26 cellular contexts compared by ENCODE assay signal in the genomic region with DNA sequence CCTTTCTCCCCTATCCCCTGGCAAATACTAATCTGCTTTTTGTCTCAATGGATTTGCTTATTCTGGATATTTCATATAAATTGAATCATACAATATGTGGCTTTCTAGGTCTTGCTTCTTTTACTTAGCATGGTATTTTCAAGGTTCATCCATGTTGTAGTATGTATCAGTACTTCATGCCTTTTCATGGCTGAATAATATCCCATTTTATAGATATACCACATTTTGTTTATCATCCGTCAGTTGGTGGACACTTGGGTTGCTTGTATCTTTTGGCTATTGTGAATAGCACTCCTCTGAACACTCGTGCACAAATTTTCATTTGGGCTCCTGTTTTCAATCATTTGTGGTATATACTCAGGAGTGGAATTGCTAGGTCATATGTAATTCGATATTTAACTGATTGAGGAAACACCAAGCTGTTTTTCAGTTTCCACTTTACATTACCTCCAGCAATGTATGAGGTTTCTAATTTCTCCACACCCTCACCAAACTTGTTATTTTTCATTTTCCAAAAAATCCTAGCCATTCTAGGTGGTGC. TPM values are rescaled to one million over a fixed set of nuclear protein-coding genes. Genes with fewer than 3 reads are reported as not detected.
"Had no signal": no experiment of that assay in that cellular context is flagged by ENCODE, and none has a peak within 500 bp of the region (broad histone marks: within the 10 kb centered on the region; RNA-seq: fewer than 3 reads in every experiment).

No MANE protein-coding gene starts in this region.

- H3K9me3 ChIP-seq: colonic mucosa, esophagus muscularis mucosa, esophagus squamous epithelium, gastrocnemius medialis, gastroesophageal sphincter, heart right ventricle had no signal

- DNase-seq: colonic mucosa; cortex of kidney; dermis blood vessel endothelial cell; dorsolateral prefrontal cortex; effector CD4-positive, alpha-beta T cell; effector CD8-positive, alpha-beta T cell; effector memory CD4-positive, alpha-beta T cell; effector memory CD8-positive, alpha-beta T cell; endodermal cell; erythroblast; esophagus squamous epithelium; foreskin fibroblast; foreskin keratinocyte; foreskin melanocyte; gastrocnemius medialis; glutamatergic neuron; head of caudate nucleus; heart left ventricle; heart right ventricle had no signal

- H3K27ac ChIP-seq: colonic mucosa, coronary artery, dorsolateral prefrontal cortex, epithelial cell of prostate, esophagus muscularis mucosa, esophagus squamous epithelium, foreskin keratinocyte, gastrocnemius medialis, gastroesophageal sphincter, heart left ventricle, heart right ventricle, hepatocyte had no signal

- ATAC-seq: effector memory CD8-positive, alpha-beta T cell; esophagus mucosa; foreskin keratinocyte; gastrocnemius medialis; gastroesophageal sphincter; heart left ventricle; heart right ventricle had no signal

- H3K79me2 ChIP-seq: hepatocyte had no signal

- H3K4me2 ChIP-seq: hepatocyte had no signal

- H2AFZ ChIP-seq: hepatocyte had no signal

- H3K36me3 ChIP-seq: colonic mucosa, esophagus muscularis mucosa, esophagus squamous epithelium, gastrocnemius medialis, gastroesophageal sphincter, heart left ventricle, heart right ventricle had no signal

- H3K4me1 ChIP-seq: colonic mucosa, foreskin keratinocyte, gastrocnemius medialis, heart left ventricle, heart right ventricle had no signal

- H3K27me3 ChIP-seq: colonic mucosa, dorsolateral prefrontal cortex, esophagus muscularis mucosa, esophagus squamous epithelium, foreskin keratinocyte, gastrocnemius medialis, gastroesophageal sphincter, heart left ventricle, hepatocyte had no signal

- H3K4me3 ChIP-seq: colonic mucosa, coronary artery, dorsolateral prefrontal cortex, esophagus muscularis mucosa, esophagus squamous epithelium, gastrocnemius medialis, gastroesophageal sphincter, heart left ventricle, heart right ventricle, hepatocyte had no signal

RNA-seq across cellular contexts. Expression of gene RIPPLY2, which starts 30.5 kb away (rescaled TPM):
- polyA plus RNA-seq: fibroblast of lung, heart left ventricle, hepatocyte had no signal
